13 cellular contexts compared by ENCODE assay signal in genomic region chr12:54231236-54231635, GRCh38.
"Had no signal": no experiment of that assay in that cellular context is flagged by ENCODE, and none has a peak within 500 bp of the region (broad histone marks: within the 10 kb centered on the region; RNA-seq: fewer than 3 reads in every experiment).

No MANE protein-coding gene starts in this region.

- ATAC-seq: activated CD8-positive, alpha-beta T cell treated with anti-CD3 and anti-CD28 coated beads for 36 hours; effector memory CD8-positive, alpha-beta T cell; left cardiac atrium; mucosa of descending colon; naive thymus-derived CD8-positive, alpha-beta T cell; sciatic nerve; stimulated activated naive CD8-positive, alpha-beta T cell treated with anti-CD3 and anti-CD28 coated beads, Interleukin-15, Interleukin-2, amounts not matched to agents 100 U/mL and 50 U/mL, for 24 hours had no signal

- DNase-seq: activated CD8-positive, alpha-beta memory T cell treated with anti-CD3 and anti-CD28 coated beads, Interleukin-2, amount 50 U/mL, for 4 hours; activated CD8-positive, alpha-beta T cell treated with anti-CD3 and anti-CD28 coated beads for 36 hours; effector memory CD8-positive, alpha-beta T cell; erythroblast; left cardiac atrium; mucosa of descending colon; naive thymus-derived CD8-positive, alpha-beta T cell; nucleus accumbens; stimulated activated CD4-positive, alpha-beta T cell treated with anti-CD3 and anti-CD28 coated beads, Interleukin-12 subunit alpha, Interleukin-12 subunit beta, amount 100 ng/mL, for 4 hours; stimulated activated naive CD8-positive, alpha-beta T cell treated with anti-CD3 and anti-CD28 coated beads, Interleukin-15, Interleukin-2, amounts not matched to agents 100 U/mL and 50 U/mL, for 24 hours had no signal

- H3K27ac ChIP-seq: prostate gland had no signal

- H3K27me3 Mint-ChIP-seq: activated CD8-positive, alpha-beta T cell treated with anti-CD3 and anti-CD28 coated beads for 36 hours; dendritic cell treated with granulocyte-macrophage colony-stimulating factor and Interleukin-4, amounts not matched to agents 40 ng/mL and 50 ng/mL, for 4 days; effector memory CD8-positive, alpha-beta T cell; naive thymus-derived CD8-positive, alpha-beta T cell had no signal

- H3K27ac Mint-ChIP-seq: activated CD8-positive, alpha-beta T cell treated with anti-CD3 and anti-CD28 coated beads for 36 hours; dendritic cell treated with granulocyte-macrophage colony-stimulating factor and Interleukin-4, amounts not matched to agents 40 ng/mL and 50 ng/mL, for 4 days; naive thymus-derived CD8-positive, alpha-beta T cell had no signal

- H3K4me3 Mint-ChIP-seq: activated CD8-positive, alpha-beta T cell treated with anti-CD3 and anti-CD28 coated beads for 36 hours; dendritic cell treated with granulocyte-macrophage colony-stimulating factor and Interleukin-4, amounts not matched to agents 40 ng/mL and 50 ng/mL, for 4 days; effector memory CD8-positive, alpha-beta T cell; naive thymus-derived CD8-positive, alpha-beta T cell had no signal

- H3K9me3 Mint-ChIP-seq: activated CD8-positive, alpha-beta T cell treated with anti-CD3 and anti-CD28 coated beads for 36 hours; dendritic cell treated with granulocyte-macrophage colony-stimulating factor and Interleukin-4, amounts not matched to agents 40 ng/mL and 50 ng/mL, for 4 days; effector memory CD8-positive, alpha-beta T cell; naive thymus-derived CD8-positive, alpha-beta T cell had no signal
